Comparison of ENCODE assay signal across 8 cellular contexts in the genomic region with DNA sequence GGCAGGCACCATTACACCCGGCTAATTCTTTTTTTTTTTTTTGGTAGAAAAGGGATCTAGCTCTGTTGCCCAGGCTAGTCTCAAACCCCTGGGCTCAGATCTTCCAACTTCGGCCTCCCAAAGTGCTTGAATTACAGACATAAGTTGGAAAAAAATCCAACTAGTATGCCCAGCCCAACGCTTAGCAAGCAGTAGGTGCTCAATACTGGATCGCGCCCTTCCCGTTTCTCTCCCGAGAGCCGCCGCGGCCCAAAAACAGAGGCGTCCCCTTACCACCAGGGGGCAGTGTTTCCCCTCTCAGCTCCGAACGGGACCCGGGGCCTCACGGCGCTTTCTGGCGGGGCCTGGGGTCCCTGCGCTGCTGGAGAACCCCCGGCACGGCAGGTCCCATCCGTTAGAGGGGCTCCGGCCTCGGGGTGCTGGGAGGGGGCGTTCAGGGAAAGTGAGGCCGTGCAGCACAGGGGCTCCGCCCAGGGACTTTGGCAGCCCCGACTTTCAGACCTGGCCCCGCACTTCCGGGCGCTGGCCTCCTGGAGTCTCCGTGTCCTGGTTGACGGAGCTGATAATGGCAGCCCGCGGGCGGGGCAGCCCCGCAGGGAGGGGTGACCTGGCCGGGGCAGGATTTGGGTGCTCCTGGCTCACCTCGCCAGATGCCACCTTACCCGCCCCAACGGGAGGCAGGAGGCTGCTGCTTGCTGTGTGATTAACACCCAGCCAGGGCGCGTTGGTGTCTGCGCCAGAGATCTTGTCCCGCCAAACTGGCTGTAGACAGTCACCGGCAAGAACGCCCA. TPM values are rescaled to one million over a fixed set of nuclear protein-coding genes. Genes with fewer than 3 reads are reported as not detected.
A peak's percentile ranks its signal among the peaks of the same experiment; 100 is the strongest.
DNase-seq lines count a peak whose midpoint lies in the region; ATAC-seq and TF ChIP-seq lines count a peak whose summit lies in the region.

No MANE protein-coding gene starts in this region.

- peaks cover 7% of the 10 kb centered on the region for H3K27me3 ChIP-seq in kidney epithelial cell (ENCODE audit: control insufficient read depth, insufficient read depth, low read length)

- ATAC-seq in HG02759 (IDR thresholded peaks at IDR 0.05; ENCODE audit: unreplicated experiment) = peak; percentile 68
- no peak for ATAC-seq in HG03460 (IDR thresholded peaks at IDR 0.05; ENCODE audit: unreplicated experiment)

- no peaks in the 10 kb centered on the region for H3K36me3 ChIP-seq in kidney epithelial cell (ENCODE audit: control insufficient read depth, insufficient read depth, low read length)

- peak; percentile 95 for TF ChIP-seq CTCF in kidney epithelial cell (IDR thresholded peaks at IDR 0.05; ENCODE audit: insufficient read depth, low read length, poor library complexity, severe bottlenecking)

- H3K4me3 ChIP-seq in kidney epithelial cell (ENCODE audit: low read depth, low read length) = peak overlapping the region; percentile 39

- peak; percentile 81 for DNase-seq in ELR (ENCODE audit: low read depth)
- DNase-seq in NCI-H2196 treated with DMSO at 0.1 percent for 48 hours (lab: John Stamatoyannopoulos, UW; ENCODE audit: unreplicated experiment) = peak; percentile 65
- peak; percentile 76 for DNase-seq in activated CD4-positive, CD25-positive, alpha-beta regulatory T cell treated with anti-CD3 and anti-CD28 coated beads, Interleukin-2, amount 50 U/mL, for 16 hours (ENCODE audit: low read depth, low spot score)
- DNase-seq in central memory CD4-positive, alpha-beta T cell = peak; percentile 79
- no peak for DNase-seq in kidney epithelial cell (ENCODE audit: low read depth)
- peak; percentile 72 to 86 for DNase-seq in stimulated activated CD4-positive, alpha-beta T cell treated with anti-CD3 and anti-CD28 coated beads, Interleukin-15, amount 100 ng/mL, for 48 hours (ENCODE audit: low read depth in 2 of 2)

RNA-seq across cellular contexts. Expression of a gene that starts 15.2 kb away (rescaled TPM):
- total RNA-seq in kidney epithelial cell = 37.9 and 39.5 TPM in 2 replicates
